ENCODE assay signal across 1 cellular context in the genomic region with DNA sequence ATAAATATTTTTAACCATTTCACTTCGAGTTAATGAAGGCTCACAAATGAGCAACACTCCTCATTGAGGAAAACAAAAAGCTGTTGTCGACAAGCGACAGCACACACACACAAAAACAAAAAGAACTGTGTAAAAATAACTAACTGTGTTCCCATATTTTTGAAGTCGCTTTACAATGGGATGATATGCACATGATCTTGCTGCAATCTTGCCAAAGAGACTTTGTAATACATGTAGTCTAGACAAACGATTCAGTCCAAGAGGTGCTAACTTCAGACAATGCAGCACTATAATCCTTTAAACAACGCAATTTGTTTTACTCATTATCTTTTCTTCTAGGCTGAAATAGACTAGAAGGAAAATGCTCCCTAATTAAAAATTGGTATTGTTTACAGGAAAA.
TF ChIP-seq lines count a peak whose summit lies in the region.

No MANE protein-coding gene starts in this region.

TF ChIP-seq in HepG2, 621 proteins besides CTCF, POLR2A, EP300 and RAD21 (continued from another document):
- TF ChIP-seq NR2F6 (IDR thresholded peaks at IDR 0.05) (no peak), NR2F6 (CRISPR knock-in tag; IDR thresholded peaks at IDR 0.05) (no peak), ZMYM2 (CRISPR knock-in tag; IDR thresholded peaks at IDR 0.05) (no peak), ZNF564 (CRISPR knock-in tag; IDR thresholded peaks at IDR 0.05) (no peak), ZNF496 (CRISPR knock-in tag; IDR thresholded peaks at IDR 0.05; ENCODE audit: insufficient replicate concordance) (no peak), RARG (CRISPR knock-in tag; IDR thresholded peaks at IDR 0.05; ENCODE audit: low read depth) (no peak), ATF7 (IDR thresholded peaks at IDR 0.05) (no peak), ATF7 (CRISPR knock-in tag; IDR thresholded peaks at IDR 0.05) (no peak), ZNF652 (CRISPR knock-in tag; IDR thresholded peaks at IDR 0.05; ENCODE audit: borderline replicate concordance, low read depth) (no peak), ZFP90 (CRISPR knock-in tag; IDR thresholded peaks at IDR 0.05; ENCODE audit: borderline replicate concordance) (no peak), JUNB (CRISPR knock-in tag; IDR thresholded peaks at IDR 0.05; ENCODE audit: borderline replicate concordance) (no peak), FLYWCH1 (CRISPR knock-in tag; IDR thresholded peaks at IDR 0.05) (no peak), WIZ (CRISPR knock-in tag; IDR thresholded peaks at IDR 0.05) (no peak), ZEB1 (IDR thresholded peaks at IDR 0.05; ENCODE audit: insufficient replicate concordance, low read depth) (no peak), SIX4 (CRISPR knock-in tag; IDR thresholded peaks at IDR 0.05) (no peak)
- TF ChIP-seq, protein P1, sequence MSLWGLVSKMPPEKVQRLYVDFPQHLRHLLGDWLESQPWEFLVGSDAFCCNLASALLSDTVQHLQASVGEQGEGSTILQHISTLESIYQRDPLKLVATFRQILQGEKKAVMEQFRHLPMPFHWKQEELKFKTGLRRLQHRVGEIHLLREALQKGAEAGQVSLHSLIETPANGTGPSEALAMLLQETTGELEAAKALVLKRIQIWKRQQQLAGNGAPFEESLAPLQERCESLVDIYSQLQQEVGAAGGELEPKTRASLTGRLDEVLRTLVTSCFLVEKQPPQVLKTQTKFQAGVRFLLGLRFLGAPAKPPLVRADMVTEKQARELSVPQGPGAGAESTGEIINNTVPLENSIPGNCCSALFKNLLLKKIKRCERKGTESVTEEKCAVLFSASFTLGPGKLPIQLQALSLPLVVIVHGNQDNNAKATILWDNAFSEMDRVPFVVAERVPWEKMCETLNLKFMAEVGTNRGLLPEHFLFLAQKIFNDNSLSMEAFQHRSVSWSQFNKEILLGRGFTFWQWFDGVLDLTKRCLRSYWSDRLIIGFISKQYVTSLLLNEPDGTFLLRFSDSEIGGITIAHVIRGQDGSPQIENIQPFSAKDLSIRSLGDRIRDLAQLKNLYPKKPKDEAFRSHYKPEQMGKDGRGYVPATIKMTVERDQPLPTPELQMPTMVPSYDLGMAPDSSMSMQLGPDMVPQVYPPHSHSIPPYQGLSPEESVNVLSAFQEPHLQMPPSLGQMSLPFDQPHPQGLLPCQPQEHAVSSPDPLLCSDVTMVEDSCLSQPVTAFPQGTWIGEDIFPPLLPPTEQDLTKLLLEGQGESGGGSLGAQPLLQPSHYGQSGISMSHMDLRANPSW (CRISPR knock-in tag; IDR thresholded peaks at IDR 0.05; ENCODE audit: borderline replicate concordance), result no peak
- TF ChIP-seq, protein P2, sequence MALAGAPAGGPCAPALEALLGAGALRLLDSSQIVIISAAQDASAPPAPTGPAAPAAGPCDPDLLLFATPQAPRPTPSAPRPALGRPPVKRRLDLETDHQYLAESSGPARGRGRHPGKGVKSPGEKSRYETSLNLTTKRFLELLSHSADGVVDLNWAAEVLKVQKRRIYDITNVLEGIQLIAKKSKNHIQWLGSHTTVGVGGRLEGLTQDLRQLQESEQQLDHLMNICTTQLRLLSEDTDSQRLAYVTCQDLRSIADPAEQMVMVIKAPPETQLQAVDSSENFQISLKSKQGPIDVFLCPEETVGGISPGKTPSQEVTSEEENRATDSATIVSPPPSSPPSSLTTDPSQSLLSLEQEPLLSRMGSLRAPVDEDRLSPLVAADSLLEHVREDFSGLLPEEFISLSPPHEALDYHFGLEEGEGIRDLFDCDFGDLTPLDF (CRISPR knock-in tag; IDR thresholded peaks at IDR 0.05), result no peak
